ENCODE assay signal across 19 cellular contexts in genomic region chr12:59005195-59005961, GRCh38.
DNase-seq lines count a peak whose midpoint lies in the region; ATAC-seq, FAIRE-seq and TF ChIP-seq lines count a peak whose summit lies in the region.
"Had no signal": no experiment of that assay in that cellular context is flagged by ENCODE, and none has a peak within 500 bp of the region (broad histone marks: within the 10 kb centered on the region; RNA-seq: fewer than 3 reads in every experiment).

No MANE protein-coding gene starts in this region.

- no TSS peak for BruUV-seq in K562 (replicated peaks; lab: Mats Ljungman, UMichigan)
- BruUV-seq in OCI-LY7 (replicated peaks; lab: Mats Ljungman, UMichigan), result no TSS peak

- H3K4me1 ChIP-seq in right atrium auricular region (no peaks in the 10 kb centered on the region), K562 (replicated peaks in 1 of 2; ENCODE audit: control insufficient read depth in 2 of 2, insufficient read depth in 2 of 2, low read length in 2 of 2) (no peaks in the 10 kb centered on the region), OCI-LY7 (ENCODE audit: insufficient read depth, low read length, poor library complexity, severe bottlenecking) (no peaks in the 10 kb centered on the region)

- no peaks in the 10 kb centered on the region for H3K9me2 ChIP-seq in OCI-LY7 (ENCODE audit: insufficient read depth, low read length)

- in situ Hi-C loops in K562 (cut with MboI), result no loop called here

- H3K79me2 ChIP-seq in K562 (ENCODE audit: control insufficient read depth, insufficient read depth, low read length) (no peaks in the 10 kb centered on the region), OCI-LY7 (ENCODE audit: insufficient read depth, low read depth, low read length) (no peaks in the 10 kb centered on the region)

- H3K4me2 ChIP-seq in K562 (ENCODE audit: insufficient read depth, low read length) (no peak overlapping the region), OCI-LY7 (ENCODE audit: low read length) (no peak overlapping the region)

- no peaks in the 10 kb centered on the region for H3K36me3 ChIP-seq in right atrium auricular region
- H3K36me3 ChIP-seq in K562 (ENCODE audit: control insufficient read depth, insufficient read depth, low read length), result no peaks in the 10 kb centered on the region
- H3K36me3 ChIP-seq in OCI-LY7 (ENCODE audit: insufficient read depth, low read length), result no peaks in the 10 kb centered on the region

- no peaks in the 10 kb centered on the region for H3K4me1 Mint-ChIP-seq in T-helper 17 cell
- H3K4me1 Mint-ChIP-seq: activated naive CD4-positive, alpha-beta T cell treated with anti-CD3 and anti-CD28 coated beads, Interleukin-2, amount 10 ng/mL, durations not matched to agents 7 days and 5 days had no signal

- TF ChIP-seq EP300 in K562 (IDR thresholded peaks at IDR 0.05; ENCODE audit: low read length), result no peak

- no peak overlapping the region for H3K4me3 Mint-ChIP-seq in T-helper 17 cell
- H3K4me3 Mint-ChIP-seq: activated naive CD4-positive, alpha-beta T cell treated with anti-CD3 and anti-CD28 coated beads, Interleukin-2, amount 10 ng/mL, durations not matched to agents 7 days and 5 days had no signal

- no peak overlapping the region for H3K27ac ChIP-seq in right atrium auricular region
- no peak overlapping the region for H3K27ac ChIP-seq in K562 (ENCODE audit: extremely low read depth, low read depth, low read length)
- no peak overlapping the region for H3K27ac ChIP-seq in OCI-LY7 (ENCODE audit: low read depth, low read length, poor library complexity, severe bottlenecking)

- no peak overlapping the region for H3K9ac ChIP-seq in K562 (ENCODE audit: insufficient read depth in 1 of 2, low read depth in 2 of 2, low read length in 2 of 2)

- H3K36me3 Mint-ChIP-seq in T-helper 17 cell (ENCODE audit: low read depth), result no peaks in the 10 kb centered on the region
- H3K36me3 Mint-ChIP-seq: activated naive CD4-positive, alpha-beta T cell treated with anti-CD3 and anti-CD28 coated beads, Interleukin-2, amount 10 ng/mL, durations not matched to agents 7 days and 5 days had no signal

- CTCF ChIA-PET in K562 (lab: Yijun Ruan, JAX; ENCODE audit: low intra/inter-chr PET ratio) (no interaction called here), OCI-LY7 (lab: Charles Lee; ENCODE audit: unreplicated experiment) (no interaction called here), GM10248 (lab: Yijun Ruan, JAX) (no interaction called here)

- no peak for TF ChIP-seq CTCF in right atrium auricular region (IDR thresholded peaks at IDR 0.05)
- no peak for TF ChIP-seq CTCF in K562 (IDR thresholded peaks at IDR 0.05 in 2 of 3, conservative IDR thresholded peaks at IDR 0.05 in 1 of 3; ENCODE audit: insufficient read depth in 2 of 3, low read depth in 1 of 3, low read length in 3 of 3)
- no peak for TF ChIP-seq CTCF in OCI-LY7 (conservative IDR thresholded peaks at IDR 0.05; ENCODE audit: low read length)
- TF ChIP-seq CTCF in GM10248 (IDR thresholded peaks at IDR 0.05; ENCODE audit: control extremely low read depth, extremely low read depth, low read depth, missing control alignments), result no peak

- DNase-seq in left ventricle myocardium superior (no peak), right atrium auricular region (ENCODE audit: low spot score) (no peak), K562 (ENCODE audit: extremely low read depth in 1 of 4, low spot score in 3 of 4) (no peak), inferior parietal cortex (ENCODE audit: extremely low spot score) (peak; percentile 3), OCI-LY7 (ENCODE audit: low spot score) (no peak), GM10248 (ENCODE audit: extremely low spot score) (no peak), T-helper 17 cell (no peak)
- DNase-seq: ACHN; activated CD4-positive, alpha-beta T cell treated with anti-CD3 and anti-CD28 coated beads for 1 hour; activated CD8-positive, alpha-beta memory T cell treated with anti-CD3 and anti-CD28 coated beads, Interleukin-2, amount 50 U/mL, for 4 hours; activated naive CD4-positive, alpha-beta T cell treated with anti-CD3 and anti-CD28 coated beads, Interleukin-2, amount 10 ng/mL, durations not matched to agents 7 days and 5 days; caudate nucleus; left colon; MV-4-11; retina; stimulated activated CD4-positive, alpha-beta T cell treated with anti-CD3 and anti-CD28 coated beads, Interleukin-4, amount 100 ng/mL, for 4 hours; T-helper 1 cell had no signal

- no peak for TF ChIP-seq RAD21 in K562 (CRISPR knock-in tag; conservative IDR thresholded peaks at IDR 0.05 in 1 of 2, IDR thresholded peaks at IDR 0.05 in 1 of 2)

- H2AFZ ChIP-seq in K562 (ENCODE audit: low read depth, low read length) (no peak overlapping the region), OCI-LY7 (ENCODE audit: low read length) (no peak overlapping the region)

- 0% methylated on average over 4 of the region's 4 CpGs for WGBS in K562 (ENCODE audit: insufficient coverage, low coverage, missing lambda C conversion rate)

- H3K27ac Mint-ChIP-seq in T-helper 17 cell, result no peak overlapping the region
- H3K27ac Mint-ChIP-seq: activated naive CD4-positive, alpha-beta T cell treated with anti-CD3 and anti-CD28 coated beads, Interleukin-2, amount 10 ng/mL, durations not matched to agents 7 days and 5 days had no signal

- ATAC-seq in left ventricle myocardium superior (peak; percentile 47), K562 (no peak), HG02763 (IDR thresholded peaks at IDR 0.05; ENCODE audit: unreplicated experiment) (no peak), T-helper 17 cell (no peak)
- ATAC-seq: left colon had no signal

- TF ChIP-seq POLR2A in K562 (conservative IDR thresholded peaks at IDR 0.05), result no peak

- no peaks in the 10 kb centered on the region for H3K9me3 ChIP-seq in right atrium auricular region
- H3K9me3 ChIP-seq in K562 (replicated peaks; ENCODE audit: control insufficient read depth, insufficient read depth, low read depth, low read length), result no peaks in the 10 kb centered on the region
- H3K9me3 ChIP-seq in OCI-LY7 (ENCODE audit: low read length), result no peaks in the 10 kb centered on the region
- no peaks in the 10 kb centered on the region for H3K9me3 ChIP-seq in T-helper 17 cell (ENCODE audit: control insufficient read depth, low read length, poor library complexity, severe bottlenecking)

- intact Hi-C loops in left ventricle myocardium superior (cut with micrococcal nuclease) (no loop called here), K562 (cut with micrococcal nuclease) (no loop called here), OCI-LY7 (cut with micrococcal nuclease; ENCODE audit: unreplicated experiment) (no loop called here)

- POLR2A ChIA-PET in K562 (lab: Yijun Ruan, JAX), result interaction anchor here (0.6 kb wide), 1 partner anchor 43 kb away, joined by 3 read pairs; no protein-coding TSS in a partner anchor
- POLR2A ChIA-PET in OCI-LY7 (lab: Charles Lee), result interaction anchor here (0.6 to 0.7 kb wide), 2 partner anchors 85 to 344 kb away, joined by 3 to 4 read pairs; no protein-coding TSS in a partner anchor
- POLR2A ChIA-PET in GM10248 (lab: Yijun Ruan, JAX), result no interaction called here

- no peaks in the 10 kb centered on the region for H3K9me1 ChIP-seq in K562 (ENCODE audit: control insufficient read depth, insufficient read depth, low read length)

- no peaks in the 10 kb centered on the region for H3K27me3 Mint-ChIP-seq in T-helper 17 cell
- H3K27me3 Mint-ChIP-seq: activated naive CD4-positive, alpha-beta T cell treated with anti-CD3 and anti-CD28 coated beads, Interleukin-2, amount 10 ng/mL, durations not matched to agents 7 days and 5 days had no signal

- no peaks in the 10 kb centered on the region for H4K20me1 ChIP-seq in K562 (replicated peaks; ENCODE audit: control insufficient read depth, insufficient read depth, low read length)
- H4K20me1 ChIP-seq in OCI-LY7 (ENCODE audit: insufficient read depth, low read length), result no peaks in the 10 kb centered on the region; the same call in 1 of the 2 replicates

- H3K27me3 ChIP-seq in right atrium auricular region (no peaks in the 10 kb centered on the region), K562 (ENCODE audit: control insufficient read depth in 2 of 2, insufficient read depth in 2 of 2, low read length in 2 of 2) (no peaks in the 10 kb centered on the region)

- FAIRE-seq in K562 (lab: Jason Lieb, UNC), result no peak
- FAIRE-seq: HTR-8/SVneo had no signal

- H3K4me3 ChIP-seq in right atrium auricular region, result no peak overlapping the region
- H3K4me3 ChIP-seq in K562, result no peak overlapping the region
- H3K4me3 ChIP-seq in OCI-LY7 (ENCODE audit: low read depth, low read length, poor library complexity, severe bottlenecking), result no peak overlapping the region

TF ChIP-seq in K562, 482 proteins besides CTCF, POLR2A, EP300 and RAD21 (continues in another document):
- TF ChIP-seq HIVEP1 (CRISPR knock-in tag; IDR thresholded peaks at IDR 0.05) (no peak), MYNN (IDR thresholded peaks at IDR 0.05) (no peak), MYNN (CRISPR knock-in tag; IDR thresholded peaks at IDR 0.05) (no peak), NCOA1 (IDR thresholded peaks at IDR 0.05; ENCODE audit: low read depth) (no peak), ZBTB33 (CRISPR knock-in tag; IDR thresholded peaks at IDR 0.05) (no peak), ZNF384 (IDR thresholded peaks at IDR 0.05; ENCODE audit: low read depth, low read length) (no peak), C11orf30 (IDR thresholded peaks at IDR 0.05; ENCODE audit: low read depth) (peak; percentile 34; the same call in 1 of the 2 replicates), HMBOX1 (IDR thresholded peaks at IDR 0.05) (no peak), MAFK (IDR thresholded peaks at IDR 0.05; ENCODE audit: low read length) (peak; percentile 77)
